Comparison of ENCODE assay signal across 1 cellular context in genomic region chr3:113105980-113106379, GRCh38.
TF ChIP-seq lines count a peak whose summit lies in the region.

No MANE protein-coding gene starts in this region.

TF ChIP-seq in SK-N-SH treated with all-trans-retinoic acid at 6 μM for 48 hours, 23 proteins besides CTCF, POLR2A, EP300 and RAD21 (continued from another document):
- TF ChIP-seq TCF4 (CRISPR knock-in tag; IDR thresholded peaks at IDR 0.05; ENCODE audit: borderline replicate concordance) (no peak), PATZ1 (CRISPR knock-in tag; IDR thresholded peaks at IDR 0.05; ENCODE audit: borderline replicate concordance) (no peak), PPARA (CRISPR knock-in tag; IDR thresholded peaks at IDR 0.05; ENCODE audit: borderline replicate concordance) (no peak)
